ENCODE assay signal across 20 cellular contexts in genomic region chr10:124482401-124482800, GRCh38. TPM values are rescaled to one million over a fixed set of nuclear protein-coding genes. Genes with fewer than 3 reads are reported as not detected.
"Had no signal": no experiment of that assay in that cellular context is flagged by ENCODE, and none has a peak within 500 bp of the region (broad histone marks: within the 10 kb centered on the region; RNA-seq: fewer than 3 reads in every experiment).

No MANE protein-coding gene starts in this region.

- H3K4me3 Mint-ChIP-seq: naive B cell, nephron progenitor cell, type B pancreatic cell had no signal

- H3K9me3 Mint-ChIP-seq: type B pancreatic cell had no signal

- H3K27ac Mint-ChIP-seq: nephron progenitor cell, type B pancreatic cell had no signal

- H3K4me3 ChIP-seq: hepatocyte, sigmoid colon, skin epidermis, uterus had no signal

- ATAC-seq: left colon had no signal

- H3K4me1 ChIP-seq: uterus had no signal

- H3K36me3 ChIP-seq: neutrophil, sigmoid colon, uterus had no signal

- H3K9me3 ChIP-seq: neutrophil, uterus had no signal

- H3K27me3 Mint-ChIP-seq: naive B cell, type B pancreatic cell had no signal

- H3K27me3 ChIP-seq: hepatocyte, neutrophil, sigmoid colon, uterus had no signal

- DNase-seq: dermis blood vessel endothelial cell; foreskin melanocyte; head of caudate nucleus; left colon; mesendoderm; naive B cell; nephron progenitor cell; sigmoid colon; stimulated activated CD4-positive, alpha-beta T cell treated with anti-CD3 and anti-CD28 coated beads, Interleukin-2, amount 100 ng/mL, for 48 hours; stimulated activated naive CD4-positive, alpha-beta T cell treated with Interleukin-2 at 50 U/mL for 16 hours; uterus had no signal

- H3K27ac ChIP-seq: hepatocyte, neutrophil, sigmoid colon, skin epidermis, uterus had no signal

RNA-seq across cellular contexts. Expression of gene NKX1-2, which starts 32.6 kb away (rescaled TPM):
- total RNA-seq: dermis blood vessel endothelial cell, kidney epithelial cell, left colon, liver, lung microvascular endothelial cell, osteoblast, pulmonary artery endothelial cell, sigmoid colon, uterus had no signal
- polyA plus RNA-seq: liver, sigmoid colon had no signal
